In genomic region chr17:73420897-73421296, GRCh38 we compare ENCODE assay signal across 13 cellular contexts.
DNase-seq lines count a peak whose midpoint lies in the region; ATAC-seq and TF ChIP-seq lines count a peak whose summit lies in the region.
"Had no signal": no experiment of that assay in that cellular context is flagged by ENCODE, and none has a peak within 500 bp of the region (broad histone marks: within the 10 kb centered on the region; RNA-seq: fewer than 3 reads in every experiment).

No MANE protein-coding gene starts in this region.

- H2BK15ac ChIP-seq in IMR-90 (ENCODE audit: low read depth, low read length), result no peak overlapping the region

- H3K9me3 Mint-ChIP-seq in Calu3 (ENCODE audit: low read depth, unreplicated experiment), result no peaks in the 10 kb centered on the region
- no peaks in the 10 kb centered on the region for H3K9me3 Mint-ChIP-seq in activated naive CD4-positive, alpha-beta T cell treated with anti-CD3 and anti-CD28 coated beads for 36 hours
- H3K9me3 Mint-ChIP-seq: activated CD4-positive, alpha-beta memory T cell treated with anti-CD3 and anti-CD28 coated beads, Interleukin-2, amount 10 ng/mL, durations not matched to agents 7 days and 5 days had no signal

- ATAC-seq in IMR-90 (ENCODE audit: low read depth), result peak; percentile 44; the same call in 1 of the 2 replicates
- ATAC-seq in HG02981 (IDR thresholded peaks at IDR 0.05; ENCODE audit: unreplicated experiment), result no peak

- no peaks in the 10 kb centered on the region for H3K9me3 ChIP-seq in IMR-90 (ENCODE audit: control insufficient read depth, insufficient read depth, low read length)

- no peak overlapping the region for H3K4me2 ChIP-seq in IMR-90 (ENCODE audit: low read depth, low read length)

- no peak overlapping the region for H4K91ac ChIP-seq in IMR-90 (ENCODE audit: insufficient read depth, low read depth, low read length)

- H3K18ac ChIP-seq in IMR-90 (ENCODE audit: low read depth, low read length), result no peak overlapping the region

- H3K23ac ChIP-seq in IMR-90 (ENCODE audit: low read depth, low read length), result no peak overlapping the region

- CTCF ChIA-PET in Calu3 (lab: Charles Lee), result interaction anchor here (0.7 to 1.3 kb wide), 3 partner anchors 16 to 1203 kb away, joined by 3 to 5 read pairs (median 4); no protein-coding TSS in a partner anchor
- CTCF ChIA-PET in IMR-90 (lab: Yijun Ruan, JAX), result interaction anchor here (0.9 to 1.4 kb wide), 2 partner anchors 9 to 14 kb away, joined by 3 read pairs; no protein-coding TSS in a partner anchor
- CTCF ChIA-PET in activated naive CD4-positive, alpha-beta T cell treated with anti-CD3 and anti-CD28 coated beads for 36 hours (lab: Charles Lee), result interaction anchor here (1.6 kb wide), 1 partner anchor 9 kb away, joined by 7 read pairs; no protein-coding TSS in a partner anchor

- DNase-seq in Calu3 (peak; percentile 25), IMR-90 (peak; percentile 9), UCSD-AML1 (lab: John Stamatoyannopoulos, UW; ENCODE audit: unreplicated experiment) (peak; percentile 18), islet precursor cell (peak; percentile 90), GM19240 (ENCODE audit: insufficient read length, low spot score) (no peak)
- DNase-seq in activated naive CD4-positive, alpha-beta T cell treated with anti-CD3 and anti-CD28 coated beads for 36 hours, result no peak
- DNase-seq in effector CD4-positive, alpha-beta T cell, result no peak
- DNase-seq: activated CD4-positive, alpha-beta memory T cell treated with anti-CD3 and anti-CD28 coated beads, Interleukin-2, amount 10 ng/mL, durations not matched to agents 7 days and 5 days; GDM1; NCI-H446 treated with DMSO at 0.1 percent for 48 hours had no signal

- no TSS peak for BruUV-seq in Calu3 (replicated peaks; lab: Mats Ljungman, UMichigan)
- BruUV-seq in IMR-90 (replicated peaks; lab: Mats Ljungman, UMichigan), result no TSS peak

- no peak overlapping the region for H2BK5ac ChIP-seq in IMR-90 (ENCODE audit: low read depth, low read length, poor library complexity, severe bottlenecking)

- no peaks in the 10 kb centered on the region for H4K20me1 ChIP-seq in IMR-90 (ENCODE audit: insufficient read depth, low read length)

- no peak overlapping the region for H3K4ac ChIP-seq in IMR-90 (ENCODE audit: low read depth, low read length)

- no peaks in the 10 kb centered on the region for H3K4me1 ChIP-seq in IMR-90 (ENCODE audit: control insufficient read depth, insufficient read depth, low read length)
- H3K4me1 ChIP-seq: parathyroid adenoma had no signal

- no peaks in the 10 kb centered on the region for H3K4me1 Mint-ChIP-seq in Calu3 (ENCODE audit: low read depth, unreplicated experiment)
- H3K4me1 Mint-ChIP-seq in activated naive CD4-positive, alpha-beta T cell treated with anti-CD3 and anti-CD28 coated beads for 36 hours (ENCODE audit: low read depth), result no peaks in the 10 kb centered on the region
- H3K4me1 Mint-ChIP-seq: activated CD4-positive, alpha-beta memory T cell treated with anti-CD3 and anti-CD28 coated beads, Interleukin-2, amount 10 ng/mL, durations not matched to agents 7 days and 5 days had no signal

- H3K27me3 Mint-ChIP-seq in Calu3 (ENCODE audit: unreplicated experiment), result peaks cover 32% of the 10 kb centered on the region
- H3K27me3 Mint-ChIP-seq in activated naive CD4-positive, alpha-beta T cell treated with anti-CD3 and anti-CD28 coated beads for 36 hours (ENCODE audit: low read depth), result no peaks in the 10 kb centered on the region
- H3K27me3 Mint-ChIP-seq: activated CD4-positive, alpha-beta memory T cell treated with anti-CD3 and anti-CD28 coated beads, Interleukin-2, amount 10 ng/mL, durations not matched to agents 7 days and 5 days had no signal

- H3K27ac ChIP-seq in IMR-90 (ENCODE audit: insufficient read depth, low read length), result no peak overlapping the region
- H3K27ac ChIP-seq: HL-60, parathyroid adenoma had no signal

- no peak overlapping the region for H2AFZ ChIP-seq in IMR-90 (replicated peaks; ENCODE audit: low read length, poor library complexity)
- H2AFZ ChIP-seq: parathyroid adenoma had no signal

- H3K4me3 ChIP-seq in IMR-90 (ENCODE audit: insufficient read depth, low read depth, low read length), result no peak overlapping the region

- no peak overlapping the region for H4K8ac ChIP-seq in IMR-90 (ENCODE audit: low read depth in 2 of 2, low read length in 2 of 2)

- no peak for TF ChIP-seq POLR2A in IMR-90 (IDR thresholded peaks at IDR 0.05; ENCODE audit: low read depth, low read length)

- TF ChIP-seq CTCF in Calu3 (IDR thresholded peaks at IDR 0.05; ENCODE audit: unreplicated experiment) (peak; percentile 23), IMR-90 (conservative IDR thresholded peaks at IDR 0.05; ENCODE audit: low read depth, low read length) (peak; percentile 25; the same call in 1 of the 2 replicates)

- dilution Hi-C loops in IMR-90 (cut with HindIII; ENCODE audit: low sequenced_read_pairs, unreplicated experiment), result no loop called here

- H2BK20ac ChIP-seq in IMR-90 (ENCODE audit: low read depth, low read length), result no peak overlapping the region

- TF ChIP-seq RAD21 in IMR-90 (IDR thresholded peaks at IDR 0.05; ENCODE audit: low read length), result peak; percentile 17; the same call in 1 of the 2 replicates

- no peak overlapping the region for H2AK5ac ChIP-seq in IMR-90 (ENCODE audit: low read depth, low read length)

- no peaks in the 10 kb centered on the region for H3K9me1 ChIP-seq in IMR-90 (ENCODE audit: insufficient read depth, low read length)

- no peak overlapping the region for H3K4me3 Mint-ChIP-seq in Calu3 (ENCODE audit: low read depth, unreplicated experiment)
- H3K4me3 Mint-ChIP-seq in activated naive CD4-positive, alpha-beta T cell treated with anti-CD3 and anti-CD28 coated beads for 36 hours, result no peak overlapping the region
- H3K4me3 Mint-ChIP-seq: activated CD4-positive, alpha-beta memory T cell treated with anti-CD3 and anti-CD28 coated beads, Interleukin-2, amount 10 ng/mL, durations not matched to agents 7 days and 5 days had no signal

- 57% methylated on average over 3 of the region's 9 CpGs; no CpG with 5 or more reads in 1 of the 2 experiments for WGBS in IMR-90 (ENCODE audit: extremely low coverage in 2 of 2, insufficient read length in 1 of 2), 2 experiments

- H3K27me3 ChIP-seq in IMR-90 (ENCODE audit: control insufficient read depth, insufficient read depth, low read length), result no peaks in the 10 kb centered on the region; the same call in 1 of the 2 replicates

- H2BK120ac ChIP-seq in IMR-90 (ENCODE audit: low read depth, low read length), result no peak overlapping the region

- no peak overlapping the region for H3K14ac ChIP-seq in IMR-90 (replicated peaks; ENCODE audit: low read depth, low read length)

- POLR2A ChIA-PET in IMR-90 (lab: Charles Lee; ENCODE audit: unreplicated experiment), result no interaction called here

- H3K36me3 Mint-ChIP-seq in Calu3 (ENCODE audit: insufficient read depth, unreplicated experiment), result no peaks in the 10 kb centered on the region
- H3K36me3 Mint-ChIP-seq in activated naive CD4-positive, alpha-beta T cell treated with anti-CD3 and anti-CD28 coated beads for 36 hours (ENCODE audit: low read depth), result no peaks in the 10 kb centered on the region

- no peak overlapping the region for H3K9ac ChIP-seq in IMR-90 (ENCODE audit: low read depth, low read length)
- H3K9ac ChIP-seq: parathyroid adenoma had no signal

- H2AK9ac ChIP-seq in IMR-90 (replicated peaks; ENCODE audit: low read depth, low read length, poor library complexity), result no peak overlapping the region

- no peak overlapping the region for H4K5ac ChIP-seq in IMR-90 (ENCODE audit: low read depth, low read length)

- H3K56ac ChIP-seq in IMR-90 (ENCODE audit: extremely low read depth, insufficient read depth, low read length), result no peak overlapping the region

- in situ Hi-C loops in IMR-90 (cut with MboI; ENCODE audit: low sequenced_read_pairs), result no loop called here

- intact Hi-C loops in Calu3 (cut with micrococcal nuclease; ENCODE audit: unreplicated experiment) (loop anchor here (5.0 to 10.0 kb wide), 2 partner anchors 164 to 754 kb away; no protein-coding TSS in a partner anchor), IMR-90 (cut with micrococcal nuclease) (no loop called here)
- intact Hi-C loops in activated naive CD4-positive, alpha-beta T cell treated with anti-CD3 and anti-CD28 coated beads for 36 hours (cut with micrococcal nuclease), result no loop called here

- H3K36me3 ChIP-seq in IMR-90 (ENCODE audit: control insufficient read depth, insufficient read depth, low read length), result no peaks in the 10 kb centered on the region

- H3K79me1 ChIP-seq in IMR-90 (ENCODE audit: low read depth in 1 of 2, low read length in 2 of 2), result no peaks in the 10 kb centered on the region

- H3K27ac Mint-ChIP-seq in Calu3 (ENCODE audit: unreplicated experiment), result no peak overlapping the region
- H3K27ac Mint-ChIP-seq in activated naive CD4-positive, alpha-beta T cell treated with anti-CD3 and anti-CD28 coated beads for 36 hours, result no peak overlapping the region
- H3K27ac Mint-ChIP-seq: activated CD4-positive, alpha-beta memory T cell treated with anti-CD3 and anti-CD28 coated beads, Interleukin-2, amount 10 ng/mL, durations not matched to agents 7 days and 5 days had no signal

TF ChIP-seq in IMR-90, 13 proteins besides CTCF, POLR2A, EP300 and RAD21:
- TF ChIP-seq MAZ (IDR thresholded peaks at IDR 0.05; ENCODE audit: borderline replicate concordance, low read depth, low read length), result no peak
- no peak for TF ChIP-seq ELK1 (IDR thresholded peaks at IDR 0.05; ENCODE audit: borderline replicate concordance, low read depth, low read length)
- no peak for TF ChIP-seq BHLHE40 (IDR thresholded peaks at IDR 0.05; ENCODE audit: low read depth, low read length)
- no peak for TF ChIP-seq MXI1 (IDR thresholded peaks at IDR 0.05; ENCODE audit: borderline replicate concordance, low read depth, low read length)
- no peak for TF ChIP-seq RFX5 (IDR thresholded peaks at IDR 0.05; ENCODE audit: low read depth, low read length)
- peak; percentile 22; the same call in 1 of the 2 replicates for TF ChIP-seq SMC3 (IDR thresholded peaks at IDR 0.05; ENCODE audit: low read depth, low read length)

Comparison
In these comparisons a context has a peak if more than half of its experiments do, and no peak if none do; other contexts are left out.
1. DNase-seq: peak in Calu3 (single experiment), IMR-90 (single experiment), UCSD-AML1 (single experiment) and islet precursor cell (single experiment); none in activated naive CD4-positive, alpha-beta T cell treated with anti-CD3 and anti-CD28 coated beads for 36 hours (single experiment), effector CD4-positive, alpha-beta T cell (single experiment) and GM19240 (single experiment).